In the genomic region with DNA sequence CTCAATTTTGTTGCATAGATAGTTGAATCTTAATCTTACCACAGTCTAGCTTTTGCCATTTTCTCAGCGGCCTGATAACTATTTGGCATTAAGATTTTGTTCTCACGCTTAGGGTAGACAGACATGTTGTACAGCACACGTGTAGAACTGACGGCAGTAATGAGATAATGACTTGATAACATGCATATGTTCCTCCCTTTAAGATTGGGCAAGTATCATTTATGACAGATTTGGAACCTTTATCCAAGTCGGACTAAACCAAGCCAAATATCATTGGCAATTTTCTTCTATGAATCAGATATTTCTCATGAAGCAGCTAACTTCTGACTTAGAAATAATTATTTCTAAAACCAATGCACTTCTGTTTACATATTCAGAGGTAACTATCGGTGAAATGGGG, we compare ENCODE assay signal across 21 cellular contexts.
"Had no signal": no experiment of that assay in that cellular context is flagged by ENCODE, and none has a peak within 500 bp of the region (broad histone marks: within the 10 kb centered on the region; RNA-seq: fewer than 3 reads in every experiment).

No MANE protein-coding gene starts in this region.

- FAIRE-seq: kidney had no signal

- H3K9ac ChIP-seq: parathyroid adenoma had no signal

- ATAC-seq: foreskin keratinocyte; lower lobe of right lung; right lobe of liver; stimulated activated memory B cell treated with anti-CD40 and anti-IgM and Interleukin-4, amounts not matched to agents 10 μg/mL and 1 μg/mL and 100 μg/mL, for 72 hours had no signal

- H3K27me3 ChIP-seq: colonic mucosa, esophagus squamous epithelium, foreskin keratinocyte, right lobe of liver, spleen, tibial artery, upper lobe of left lung, vagina had no signal

- H3K36me3 ChIP-seq: colonic mucosa, esophagus squamous epithelium, lower lobe of right lung, prostate gland, right lobe of liver, spleen, tibial artery, upper lobe of left lung, vagina had no signal

- H3K9me3 ChIP-seq: colonic mucosa, esophagus squamous epithelium, lower lobe of right lung, prostate gland, right lobe of liver, tibial artery, upper lobe of left lung, vagina had no signal

- H2AFZ ChIP-seq: parathyroid adenoma had no signal

- DNase-seq: colonic mucosa; dermis blood vessel endothelial cell; esophagus squamous epithelium; foreskin keratinocyte; immature natural killer cell; kidney; lower lobe of right lung; mesendoderm; naive B cell; occipital lobe; right lobe of liver; spleen; stimulated activated CD4-positive, alpha-beta T cell treated with anti-CD3 and anti-CD28 coated beads, Interleukin-15, amount 100 ng/mL, for 24 hours; stimulated activated CD4-positive, alpha-beta T cell treated with anti-CD3 and anti-CD28 coated beads, Interleukin-1b, Interleukin-23, amount 100 ng/mL, for 48 hours; stimulated activated CD4-positive, alpha-beta T cell treated with anti-CD3 and anti-CD28 coated beads, Interleukin-4, amount 100 ng/mL, for 24 hours; tibial artery had no signal

- H3K79me2 ChIP-seq: parathyroid adenoma had no signal

- H3K4me3 ChIP-seq: colonic mucosa, esophagus squamous epithelium, lower lobe of right lung, prostate gland, right lobe of liver, spleen, tibial artery, upper lobe of left lung, vagina had no signal

- H3K4me1 ChIP-seq: colonic mucosa, esophagus squamous epithelium, foreskin keratinocyte, lower lobe of right lung, parathyroid adenoma, prostate gland, right lobe of liver, spleen, tibial artery, upper lobe of left lung, vagina had no signal

- H3K27ac ChIP-seq: colonic mucosa, esophagus squamous epithelium, foreskin keratinocyte, lower lobe of right lung, parathyroid adenoma, prostate gland, right lobe of liver, spleen, tibial artery, upper lobe of left lung, vagina had no signal
